In genomic region chr5:82255844-82256243, GRCh38 we compare ENCODE assay signal across 21 cellular contexts. TPM values are rescaled to one million over a fixed set of nuclear protein-coding genes. Genes with fewer than 3 reads are reported as not detected.
DNase-seq lines count a peak whose midpoint lies in the region; ATAC-seq and TF ChIP-seq lines count a peak whose summit lies in the region.
"Had no signal": no experiment of that assay in that cellular context is flagged by ENCODE, and none has a peak within 500 bp of the region (broad histone marks: within the 10 kb centered on the region; RNA-seq: fewer than 3 reads in every experiment).

No MANE protein-coding gene starts in this region.

- H3K36me3 Mint-ChIP-seq in dendritic cell treated with granulocyte-macrophage colony-stimulating factor and Interleukin-4, amounts not matched to agents 40 ng/mL and 50 ng/mL, for 4 days (ENCODE audit: low read depth): no peaks in the 10 kb centered on the region
- no peaks in the 10 kb centered on the region for H3K36me3 Mint-ChIP-seq in neural progenitor cell

- H3F3A ChIP-seq in MM.1S (ENCODE audit: insufficient read depth, low read length) (no peaks in the 10 kb centered on the region), neural progenitor cell (ENCODE audit: low read depth) (peaks cover 10% of the 10 kb centered on the region)

- no peak overlapping the region for H3K4me3 Mint-ChIP-seq in dendritic cell treated with granulocyte-macrophage colony-stimulating factor and Interleukin-4, amounts not matched to agents 40 ng/mL and 50 ng/mL, for 4 days
- no peak overlapping the region for H3K4me3 Mint-ChIP-seq in neural progenitor cell
- H3K4me3 Mint-ChIP-seq: CD8-positive, alpha-beta memory T cell had no signal

- H3K4me3 ChIP-seq in MM.1S (ENCODE audit: low read length) (no peak overlapping the region), neural progenitor cell (no peak overlapping the region), psoas muscle (no peak overlapping the region)
- H3K4me3 ChIP-seq: K562, PC-9 had no signal

- intact Hi-C loops in dendritic cell treated with granulocyte-macrophage colony-stimulating factor and Interleukin-4, amounts not matched to agents 40 ng/mL and 50 ng/mL, for 4 days (cut with micrococcal nuclease): loop anchor here (10.0 kb wide), 1 partner anchor 401 kb away; no protein-coding TSS in a partner anchor
- intact Hi-C loops in psoas muscle (cut with DNase I): no loop called here

- H3K27ac ChIP-seq in MM.1S (ENCODE audit: low read length) (no peak overlapping the region), neural progenitor cell (no peak overlapping the region), psoas muscle (no peak overlapping the region)
- H3K27ac ChIP-seq: C4-2B, PC-9 had no signal

- H3K9ac ChIP-seq in MM.1S (ENCODE audit: low read length): no peak overlapping the region
- no peak overlapping the region for H3K9ac ChIP-seq in neural progenitor cell
- H3K9ac ChIP-seq: SK-N-SH had no signal

- no peak for TF ChIP-seq CTCF in MM.1S (IDR thresholded peaks at IDR 0.05; ENCODE audit: low read length)
- no peak for TF ChIP-seq CTCF in neural progenitor cell (IDR thresholded peaks at IDR 0.05)
- TF ChIP-seq CTCF in psoas muscle (IDR thresholded peaks at IDR 0.05): no peak

- H3K79me2 ChIP-seq in MM.1S (ENCODE audit: low read length) (no peaks in the 10 kb centered on the region), neural progenitor cell (ENCODE audit: low read depth) (no peaks in the 10 kb centered on the region)

- H3K27me3 ChIP-seq in MM.1S (replicated peaks; ENCODE audit: insufficient read depth, low read length) (no peaks in the 10 kb centered on the region), neural progenitor cell (no peaks in the 10 kb centered on the region), psoas muscle (ENCODE audit: insufficient read depth in 3 of 3, low read length in 2 of 3) (no peaks in the 10 kb centered on the region)

- no peaks in the 10 kb centered on the region for H3K9me2 ChIP-seq in MM.1S (replicated peaks; ENCODE audit: insufficient read depth, low read length)
- H3K9me2 ChIP-seq: SK-N-SH had no signal

- H3K27ac Mint-ChIP-seq in dendritic cell treated with granulocyte-macrophage colony-stimulating factor and Interleukin-4, amounts not matched to agents 40 ng/mL and 50 ng/mL, for 4 days: peak overlapping the region; percentile 39
- H3K27ac Mint-ChIP-seq in neural progenitor cell: peak overlapping the region; percentile 16

- DNase-seq in MM.1S: peak; percentile 49
- DNase-seq in neural progenitor cell (ENCODE audit: low spot score): no peak
- DNase-seq in NCI-H2081 treated with DMSO at 0.1 percent for 48 hours (lab: John Stamatoyannopoulos, UW): no peak
- DNase-seq in NCI-H1092 (lab: John Stamatoyannopoulos, UW): no peak
- no peak for DNase-seq in psoas muscle
- DNase-seq: Calu3; CD8-positive, alpha-beta memory T cell; DMS153; H7; NCI-H1105 treated with DMSO at 0.1 percent for 48 hours; NCI-H1694; NCI-H2081; NCI-H2171 treated with DMSO at 0.1 percent for 48 hours; NCI-H524 treated with DMSO at 0.1 percent for 48 hours; PC-9; SIG-M5; SK-N-SH had no signal

- 67 to 82% (median 68%) methylated on average over 1 of the region's 1 CpG for WGBS in psoas muscle, 3 donors

- H3K4me2 ChIP-seq in MM.1S (ENCODE audit: low read depth, low read length): no peak overlapping the region
- no peak overlapping the region for H3K4me2 ChIP-seq in neural progenitor cell
- H3K4me2 ChIP-seq: PC-9, SK-N-SH had no signal

- peak; percentile 52 for ATAC-seq in GM18520 (IDR thresholded peaks at IDR 0.05; ENCODE audit: unreplicated experiment)
- no peak for ATAC-seq in psoas muscle
- ATAC-seq: K562 had no signal

- peaks cover 7% of the 10 kb centered on the region; the same call in 1 of the 2 replicates for H3K4me1 ChIP-seq in MM.1S (ENCODE audit: low read length)
- H3K4me1 ChIP-seq in neural progenitor cell: peaks cover 6% of the 10 kb centered on the region
- H3K4me1 ChIP-seq in psoas muscle: no peaks in the 10 kb centered on the region

- H3K9me3 Mint-ChIP-seq in dendritic cell treated with granulocyte-macrophage colony-stimulating factor and Interleukin-4, amounts not matched to agents 40 ng/mL and 50 ng/mL, for 4 days: no peaks in the 10 kb centered on the region
- no peaks in the 10 kb centered on the region for H3K9me3 Mint-ChIP-seq in neural progenitor cell
- H3K9me3 Mint-ChIP-seq: CD8-positive, alpha-beta memory T cell had no signal

- H4K20me1 ChIP-seq in MM.1S (ENCODE audit: insufficient read depth, low read length) (no peaks in the 10 kb centered on the region), neural progenitor cell (ENCODE audit: low read depth) (no peaks in the 10 kb centered on the region)

- H3K36me3 ChIP-seq in MM.1S (replicated peaks; ENCODE audit: insufficient read depth, low read length) (no peaks in the 10 kb centered on the region), neural progenitor cell (no peaks in the 10 kb centered on the region), psoas muscle (ENCODE audit: insufficient read depth in 1 of 2, low read depth in 1 of 2) (peaks cover 0 to 8% of the 10 kb centered on the region in 2 donors)

- H2AFZ ChIP-seq in MM.1S (ENCODE audit: low read length) (no peak overlapping the region), neural progenitor cell (replicated peaks) (no peak overlapping the region)
- H2AFZ ChIP-seq: PC-9 had no signal

- no peaks in the 10 kb centered on the region for H3K4me1 Mint-ChIP-seq in dendritic cell treated with granulocyte-macrophage colony-stimulating factor and Interleukin-4, amounts not matched to agents 40 ng/mL and 50 ng/mL, for 4 days (ENCODE audit: low read depth)
- no peaks in the 10 kb centered on the region for H3K4me1 Mint-ChIP-seq in neural progenitor cell
- H3K4me1 Mint-ChIP-seq: CD8-positive, alpha-beta memory T cell had no signal

- H3K9me3 ChIP-seq in MM.1S (replicated peaks; ENCODE audit: insufficient read depth, low read length) (no peaks in the 10 kb centered on the region), neural progenitor cell (ENCODE audit: low read depth) (no peaks in the 10 kb centered on the region), psoas muscle (no peaks in the 10 kb centered on the region)
- H3K9me3 ChIP-seq: SK-N-SH had no signal

- H3K27me3 Mint-ChIP-seq in dendritic cell treated with granulocyte-macrophage colony-stimulating factor and Interleukin-4, amounts not matched to agents 40 ng/mL and 50 ng/mL, for 4 days: no peaks in the 10 kb centered on the region
- H3K27me3 Mint-ChIP-seq in neural progenitor cell (ENCODE audit: insufficient read depth, low read depth): peaks cover 5% of the 10 kb centered on the region

RNA-seq across cellular contexts. Expression of gene RPS23, which starts 22.3 kb away (rescaled TPM):
- total RNA-seq in neural progenitor cell (ENCODE audit: low replicate concordance): 5,433 and 6,020 TPM in 2 replicates
- total RNA-seq in psoas muscle: 1,000 to 10,000 TPM; 1,381 to 2,201 (median 1,702) TPM
- 1,000 to 10,000 TPM; 2,954 to 4,268 (median 4,053) TPM for polyA plus RNA-seq in psoas muscle
